In genomic region chr16:53865492-53865863, GRCh38 we compare ENCODE assay signal across 8 cellular contexts.
DNase-seq lines count a peak whose midpoint lies in the region; ATAC-seq, FAIRE-seq and TF ChIP-seq lines count a peak whose summit lies in the region.

No MANE protein-coding gene starts in this region.

- no peaks in the 10 kb centered on the region for H3K9me3 Mint-ChIP-seq in type B pancreatic cell

- in situ Hi-C loops in K562 (cut with MboI): no loop called here
- in situ Hi-C loops in G401 (cut with HindIII; ENCODE audit: low sequenced_read_pairs): no loop called here

- TF ChIP-seq CTCF in HL-60 (IDR thresholded peaks at IDR 0.05; ENCODE audit: insufficient read depth, low read length) (no peak), K562 (IDR thresholded peaks at IDR 0.05 in 2 of 3, conservative IDR thresholded peaks at IDR 0.05 in 1 of 3; ENCODE audit: insufficient read depth in 2 of 3, low read depth in 1 of 3, low read length in 3 of 3) (no peak), type B pancreatic cell (conservative IDR thresholded peaks at IDR 0.05) (no peak)

- no peak overlapping the region for H3K4me3 ChIP-seq in HL-60 (replicated peaks; ENCODE audit: insufficient read depth, low read length)
- no peak overlapping the region for H3K4me3 ChIP-seq in K562

- H3K27ac Mint-ChIP-seq in type B pancreatic cell: no peak overlapping the region

- no peaks in the 10 kb centered on the region for H3K27me3 Mint-ChIP-seq in type B pancreatic cell

- no peak for TF ChIP-seq POLR2A in K562 (conservative IDR thresholded peaks at IDR 0.05)

- H3K9me3 ChIP-seq in K562 (replicated peaks; ENCODE audit: control insufficient read depth, insufficient read depth, low read depth, low read length): no peaks in the 10 kb centered on the region; the same call in 1 of the 2 replicates

- DNase-seq in HL-60 (ENCODE audit: low read depth in 1 of 2, low spot score in 1 of 2): peak; percentile 30 to 66
- peak; percentile 13 to 62 (median 38) for DNase-seq in K562 (ENCODE audit: extremely low read depth in 1 of 4, low spot score in 3 of 4)
- peak; percentile 71 for DNase-seq in medulla oblongata (ENCODE audit: extremely low spot score)
- no peak for DNase-seq in NCI-H2171 treated with DMSO at 0.1 percent for 48 hours (lab: John Stamatoyannopoulos, UW)
- no peak for DNase-seq in NCI-H2029 (lab: John Stamatoyannopoulos, UW)
- DNase-seq in G401 (ENCODE audit: low spot score): no peak
- DNase-seq in type B pancreatic cell (ENCODE audit: extremely low spot score, unreplicated experiment): no peak

- H3K27me3 ChIP-seq in HL-60 (ENCODE audit: insufficient read depth, poor library complexity, severe bottlenecking): no peaks in the 10 kb centered on the region
- H3K27me3 ChIP-seq in K562 (ENCODE audit: control insufficient read depth in 2 of 2, insufficient read depth in 2 of 2, low read length in 2 of 2): no peaks in the 10 kb centered on the region

- H3K27ac ChIP-seq in HL-60 (replicated peaks) (peak overlapping the region; percentile 66), K562 (ENCODE audit: extremely low read depth, low read depth, low read length) (peak overlapping the region; percentile 56)

- no peak overlapping the region for H3K4me2 ChIP-seq in K562 (ENCODE audit: insufficient read depth, low read length)

- peaks cover 0 to 10% of the 10 kb centered on the region in 2 experiments; a peak in 3 of 5 replicates for H3K4me1 ChIP-seq in K562 (replicated peaks in 1 of 2; ENCODE audit: control insufficient read depth in 2 of 2, insufficient read depth in 2 of 2, low read length in 2 of 2)

- no peaks in the 10 kb centered on the region for H4K20me1 ChIP-seq in K562 (replicated peaks; ENCODE audit: control insufficient read depth, insufficient read depth, low read length)

- intact Hi-C loops in K562 (cut with micrococcal nuclease): no loop called here

- H3K36me3 Mint-ChIP-seq in type B pancreatic cell: peaks cover 17% of the 10 kb centered on the region

- H3K9ac ChIP-seq in K562 (ENCODE audit: insufficient read depth in 1 of 2, low read depth in 2 of 2, low read length in 2 of 2): no peak overlapping the region

- H2AFZ ChIP-seq in K562 (ENCODE audit: low read depth, low read length): peak overlapping the region; percentile 25; the same call in 1 of the 2 replicates

- TF ChIP-seq RAD21 in K562 (CRISPR knock-in tag; conservative IDR thresholded peaks at IDR 0.05 in 1 of 2, IDR thresholded peaks at IDR 0.05 in 1 of 2): no peak

- 0 out of 2 replicates have a peak, but pooled peaks have one; percentile 25 for TF ChIP-seq EP300 in K562 (IDR thresholded peaks at IDR 0.05; ENCODE audit: low read length)

- H3K36me3 ChIP-seq in K562 (ENCODE audit: control insufficient read depth, insufficient read depth, low read length): no peaks in the 10 kb centered on the region

- POLR2A ChIA-PET in K562 (lab: Yijun Ruan, JAX): no interaction called here

- ATAC-seq in GM18861 (IDR thresholded peaks at IDR 0.05; ENCODE audit: unreplicated experiment): peak; percentile 55
- ATAC-seq in K562: peak; percentile 75

- CTCF ChIA-PET in K562 (lab: Yijun Ruan, JAX; ENCODE audit: low intra/inter-chr PET ratio): no interaction called here

- FAIRE-seq in K562 (lab: Jason Lieb, UNC): peak; percentile 80

- no peak overlapping the region for H3K4me3 Mint-ChIP-seq in type B pancreatic cell

- H3K79me2 ChIP-seq in K562 (ENCODE audit: control insufficient read depth, insufficient read depth, low read length): no peaks in the 10 kb centered on the region

- 0% methylated on average over 1 of the region's 1 CpG for WGBS in K562 (ENCODE audit: insufficient coverage, low coverage, missing lambda C conversion rate)

- H3K4me1 Mint-ChIP-seq in type B pancreatic cell (ENCODE audit: unreplicated experiment): no peaks in the 10 kb centered on the region

- BruUV-seq in K562 (replicated peaks; lab: Mats Ljungman, UMichigan): no TSS peak

- no peaks in the 10 kb centered on the region for H3K9me1 ChIP-seq in K562 (ENCODE audit: control insufficient read depth, insufficient read depth, low read length)

TF ChIP-seq in K562, 482 proteins besides CTCF, POLR2A, EP300 and RAD21 (continues in another document):
- TF ChIP-seq NFE2 (IDR thresholded peaks at IDR 0.05; ENCODE audit: low read depth) (no peak), DLX4 (CRISPR knock-in tag; IDR thresholded peaks at IDR 0.05) (no peak), PBX2 (CRISPR knock-in tag; IDR thresholded peaks at IDR 0.05; ENCODE audit: low read depth) (no peak), PBX2 (tag; conservative IDR thresholded peaks at IDR 0.05; ENCODE audit: low read depth) (peak; percentile 47), FOSL1 (tag; conservative IDR thresholded peaks at IDR 0.05) (peak; percentile 61; the same call in 1 of the 2 replicates), ZC3H4 (CRISPR knock-in tag; IDR thresholded peaks at IDR 0.05; ENCODE audit: borderline replicate concordance) (no peak), MTA3 (IDR thresholded peaks at IDR 0.05; ENCODE audit: borderline replicate concordance) (0 out of 2 replicates have a peak, but pooled peaks have one; percentile 36), DPF2 (IDR thresholded peaks at IDR 0.05) (peak; percentile 61), TAL1 (IDR thresholded peaks at IDR 0.05) (peak; percentile 34; the same call in 1 of the 2 replicates), SOX6 (IDR thresholded peaks at IDR 0.05) (peak; percentile 99), NCOA1 (IDR thresholded peaks at IDR 0.05; ENCODE audit: low read depth) (no peak), STAT5A (IDR thresholded peaks at IDR 0.05; ENCODE audit: borderline replicate concordance, low read length) (peak; percentile 19; the same call in 1 of the 2 replicates), ZBTB26 (CRISPR knock-in tag; IDR thresholded peaks at IDR 0.05) (no peak), E2F1 (CRISPR knock-in tag; IDR thresholded peaks at IDR 0.05) (no peak), HMBOX1 (IDR thresholded peaks at IDR 0.05) (peak; percentile 44; the same call in 1 of the 2 replicates), TCF3 (CRISPR knock-in tag; IDR thresholded peaks at IDR 0.05) (peak; percentile 62), CTBP1 (IDR thresholded peaks at IDR 0.05; ENCODE audit: borderline replicate concordance) (peak; percentile 21; the same call in 1 of the 2 replicates), ESRRB (CRISPR knock-in tag; IDR thresholded peaks at IDR 0.05; ENCODE audit: borderline replicate concordance) (no peak), NCOR1 (IDR thresholded peaks at IDR 0.05) (peak; percentile 35; the same call in 1 of the 2 replicates), ZNF24 (IDR thresholded peaks at IDR 0.05) (peak; percentile 53; the same call in 1 of the 2 replicates)

Comparison
In these comparisons a context has a peak if more than half of its experiments do, and no peak if none do; other contexts are left out.
1. DNase-seq: peak in HL-60 (2 of 2), K562 (4 of 4) and medulla oblongata (single experiment); none in NCI-H2171 treated with DMSO at 0.1 percent for 48 hours (single experiment), NCI-H2029 (single experiment), G401 (single experiment) and type B pancreatic cell (single experiment).